11 cellular contexts compared by ENCODE assay signal in the genomic region with DNA sequence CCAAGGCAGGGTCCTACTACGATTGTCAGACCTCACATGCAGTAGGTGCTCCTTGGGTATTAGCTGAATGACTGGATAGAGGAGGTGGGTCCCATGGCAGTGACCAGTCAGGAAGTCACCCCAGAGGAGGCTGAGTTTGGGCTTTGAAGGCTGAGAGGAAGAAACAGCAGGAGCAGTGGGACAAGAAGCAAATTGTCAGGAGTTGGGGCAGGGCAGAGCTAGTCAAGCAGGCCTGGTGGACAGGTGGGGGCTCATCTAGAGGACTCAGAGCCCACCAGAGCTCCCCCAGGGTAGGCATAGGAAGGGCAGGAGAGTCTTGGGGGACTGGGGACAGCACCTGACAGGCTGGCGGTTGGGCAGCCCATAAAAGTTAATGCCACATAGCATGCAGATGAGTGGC. TPM values are rescaled to one million over a fixed set of nuclear protein-coding genes. Genes with fewer than 3 reads are reported as not detected.
DNase-seq lines count a peak whose midpoint lies in the region; ATAC-seq, FAIRE-seq and TF ChIP-seq lines count a peak whose summit lies in the region.
"Had no signal": no experiment of that assay in that cellular context is flagged by ENCODE, and none has a peak within 500 bp of the region (broad histone marks: within the 10 kb centered on the region; RNA-seq: fewer than 3 reads in every experiment).

No MANE protein-coding gene starts in this region.

- FAIRE-seq in small intestine (lab: Jason Lieb, UNC): no peak
- FAIRE-seq: GM12891 had no signal

- H3K27ac Mint-ChIP-seq in Caco-2 (ENCODE audit: unreplicated experiment) (peak overlapping the region; percentile 68), progenitor cell of endocrine pancreas (peak overlapping the region; percentile 91)

- peaks cover 50% of the 10 kb centered on the region for H3K4me1 ChIP-seq in Caco-2
- peaks cover 43% of the 10 kb centered on the region for H3K4me1 ChIP-seq in PC-9 (replicated peaks; ENCODE audit: insufficient read depth)
- peaks cover 27% of the 10 kb centered on the region for H3K4me1 ChIP-seq in foreskin keratinocyte
- peaks cover 7 to 12% of the 10 kb centered on the region in 2 donors for H3K4me1 ChIP-seq in small intestine (ENCODE audit: control insufficient read depth in 2 of 2, insufficient read depth in 1 of 2, low read depth in 1 of 2, low read length in 1 of 2)

- no peaks in the 10 kb centered on the region for H3K9me3 ChIP-seq in Caco-2
- no peaks in the 10 kb centered on the region for H3K9me3 ChIP-seq in PC-9 (ENCODE audit: insufficient read depth, low read depth)
- no peaks in the 10 kb centered on the region for H3K9me3 ChIP-seq in small intestine (ENCODE audit: control insufficient read depth, low read depth)

- WGBS in small intestine, 3 donors: 53 to 80% (median 66%) methylated on average over 2 of the region's 2 CpGs

- H3K4me3 ChIP-seq in Caco-2 (ENCODE audit: low read depth, low read length) (no peak overlapping the region), PC-9 (peak overlapping the region; percentile 48; the same call in 1 of the 2 replicates), small intestine (ENCODE audit: low read depth in 1 of 2, low read length in 2 of 2) (no peak overlapping the region)

- POLR2A ChIA-PET in Caco-2 (lab: Charles Lee) (no interaction called here), PC-9 (lab: Charles Lee; ENCODE audit: unreplicated experiment) (interaction anchor here (0.7 kb wide), 1 partner anchor 40 kb away, joined by 4 read pairs; no protein-coding TSS in a partner anchor)

- H3K79me2 ChIP-seq in PC-9 (ENCODE audit: low read depth): peaks cover 15% of the 10 kb centered on the region

- H3K4me1 Mint-ChIP-seq in Caco-2 (ENCODE audit: low read depth, unreplicated experiment) (peaks cover 28% of the 10 kb centered on the region), progenitor cell of endocrine pancreas (ENCODE audit: low read depth) (peaks cover 46% of the 10 kb centered on the region)

- H3K36me3 Mint-ChIP-seq in Caco-2 (ENCODE audit: insufficient read depth, unreplicated experiment) (peaks cover 12% of the 10 kb centered on the region), progenitor cell of endocrine pancreas (ENCODE audit: insufficient read depth) (peaks cover 1% of the 10 kb centered on the region)

- CTCF ChIA-PET in Caco-2 (lab: Charles Lee) (interaction anchor here (1.0 to 1.1 kb wide), 2 partner anchors 16 to 47 kb away, joined by 3 to 5 read pairs; no protein-coding TSS in a partner anchor), PC-9 (lab: Charles Lee) (interaction anchor here (0.6 to 2.0 kb wide), 2 partner anchors 47 to 99 kb away, joined by 3 to 11 read pairs; no protein-coding TSS in a partner anchor)

- intact Hi-C loops in Caco-2 (cut with micrococcal nuclease; ENCODE audit: unreplicated experiment): loop anchor here (2.0 kb wide), 1 partner anchor 300 kb away; a partner anchor contains a TSS
- intact Hi-C loops in PC-9 (cut with micrococcal nuclease; ENCODE audit: unreplicated experiment): no loop called here

- H3K4me3 Mint-ChIP-seq in Caco-2 (ENCODE audit: unreplicated experiment) (no peak overlapping the region), progenitor cell of endocrine pancreas (ENCODE audit: low read depth) (no peak overlapping the region)

- DNase-seq in Caco-2: no peak
- DNase-seq in PC-9: no peak
- DNase-seq in foreskin keratinocyte: no peak
- DNase-seq in progenitor cell of endocrine pancreas (ENCODE audit: low spot score, unreplicated experiment): no peak
- no peak for DNase-seq in small intestine
- DNase-seq in NCI-H1105 treated with DMSO at 0.1 percent for 48 hours (lab: John Stamatoyannopoulos, UW): no peak
- no peak for DNase-seq in ureter (ENCODE audit: low spot score)
- DNase-seq: activated T-cell treated with anti-CD3 and anti-CD28 coated beads, Interleukin-2, amount 50 U/mL, for 48 hours; central memory CD4-positive, alpha-beta T cell; nucleus accumbens had no signal

- TF ChIP-seq CTCF in Caco-2 (IDR thresholded peaks at IDR 0.05; ENCODE audit: insufficient read depth in 1 of 2, low read depth in 1 of 2, low read length in 1 of 2, severe bottlenecking in 1 of 2, unreplicated experiment in 1 of 2) (no peak), PC-9 (conservative IDR thresholded peaks at IDR 0.05) (no peak), foreskin keratinocyte (conservative IDR thresholded peaks at IDR 0.05) (no peak), progenitor cell of endocrine pancreas (IDR thresholded peaks at IDR 0.05; ENCODE audit: unreplicated experiment) (no peak)

- H3F3A ChIP-seq in PC-9 (ENCODE audit: insufficient read depth, low read depth): peaks cover 13% of the 10 kb centered on the region

- H3K9me2 ChIP-seq in PC-9 (ENCODE audit: insufficient read depth): no peaks in the 10 kb centered on the region

- no peak overlapping the region for H2AFZ ChIP-seq in PC-9

- ATAC-seq in foreskin keratinocyte: no peak

- H3K4me2 ChIP-seq in PC-9: peak overlapping the region; percentile 86

- BruUV-seq in Caco-2 (replicated peaks; lab: Mats Ljungman, UMichigan) (no TSS peak), PC-9 (replicated peaks; lab: Mats Ljungman, UMichigan) (no TSS peak)

- H3K36me3 ChIP-seq in Caco-2 (ENCODE audit: control insufficient read depth, insufficient read depth, low read length) (no peaks in the 10 kb centered on the region; the same call in 1 of the 2 replicates), PC-9 (ENCODE audit: low read depth) (no peaks in the 10 kb centered on the region), small intestine (ENCODE audit: control insufficient read depth in 2 of 2, insufficient read depth in 2 of 2, low read length in 2 of 2) (no peaks in the 10 kb centered on the region)

- no peaks in the 10 kb centered on the region for H3K27me3 Mint-ChIP-seq in Caco-2 (ENCODE audit: insufficient read depth, unreplicated experiment)
- H3K27me3 Mint-ChIP-seq in progenitor cell of endocrine pancreas: no peaks in the 10 kb centered on the region

- H3K27ac ChIP-seq in PC-9 (peak overlapping the region; percentile 12; the same call in 1 of the 2 replicates), foreskin keratinocyte (peak overlapping the region; percentile 70), small intestine (ENCODE audit: low read depth in 1 of 2, low read length in 1 of 2) (no peak overlapping the region)

- H4K20me1 ChIP-seq in PC-9 (ENCODE audit: insufficient read depth): no peaks in the 10 kb centered on the region

- H3K27me3 ChIP-seq in Caco-2 (replicated peaks; ENCODE audit: control insufficient read depth, insufficient read depth, low read length) (no peaks in the 10 kb centered on the region), PC-9 (ENCODE audit: insufficient read depth, low read depth) (no peaks in the 10 kb centered on the region), foreskin keratinocyte (no peaks in the 10 kb centered on the region), small intestine (ENCODE audit: control insufficient read depth in 2 of 2, insufficient read depth in 2 of 2, low read length in 2 of 2) (no peaks in the 10 kb centered on the region)

- H3K9me3 Mint-ChIP-seq in Caco-2 (ENCODE audit: unreplicated experiment): no peaks in the 10 kb centered on the region
- no peaks in the 10 kb centered on the region for H3K9me3 Mint-ChIP-seq in progenitor cell of endocrine pancreas (ENCODE audit: low read depth)

RNA-seq across cellular contexts. Expression of a gene that starts 3.1 kb away (rescaled TPM):
- 62.4 and 76.9 TPM in 2 replicates for total RNA-seq in Caco-2 (2022)
- total RNA-seq in PC-9 (2021): 69.7 and 81.0 TPM in 2 replicates
- 45.0 and 46.9 TPM in 2 replicates for total RNA-seq in foreskin keratinocyte
- 34.1 and 36.8 TPM in 2 replicates for polyA plus RNA-seq in foreskin keratinocyte
- total RNA-seq in progenitor cell of endocrine pancreas: 292 and 320 TPM in 2 replicates
- polyA plus RNA-seq in small intestine: 10 to 100 TPM; 32.7 to 55.9 (median 50.5) TPM
- total RNA-seq in ureter: 122 TPM

RNA-seq across cellular contexts. Expression of a gene that starts 6.0 kb away (rescaled TPM):
- 52.7 and 60.8 TPM in 2 replicates for total RNA-seq in Caco-2 (2022)
- 39.3 and 43.1 TPM in 2 replicates for total RNA-seq in PC-9 (2021)
- 35.6 and 42.5 TPM in 2 replicates for total RNA-seq in foreskin keratinocyte
- polyA plus RNA-seq in foreskin keratinocyte: 65.0 and 67.0 TPM in 2 replicates
- 62.3 and 64.3 TPM in 2 replicates for total RNA-seq in progenitor cell of endocrine pancreas
- polyA plus RNA-seq in small intestine: 10 to 100 TPM; 73.3 to 84.5 (median 78.6) TPM
- 72.0 TPM for total RNA-seq in ureter

Comparison
In these comparisons a context has a peak if more than half of its experiments do, and no peak if none do; other contexts are left out.
1. H3K27ac ChIP-seq: peak in PC-9 (single experiment) and foreskin keratinocyte (single experiment); none in small intestine (0 of 2).